ENCODE assay signal across 1 cellular context in genomic region chr11:73551697-73552096, GRCh38.
TF ChIP-seq lines count a peak whose summit lies in the region.

No MANE protein-coding gene starts in this region.

TF ChIP-seq in SK-N-SH, 30 proteins besides CTCF, POLR2A, EP300 and RAD21:
- peak; percentile 71; the same call in 1 of the 2 replicates for TF ChIP-seq RCOR1 (IDR thresholded peaks at IDR 0.05; ENCODE audit: low read length)
- TF ChIP-seq CHD2 (IDR thresholded peaks at IDR 0.05; ENCODE audit: low read length, partially characterized antibody), result peak; percentile 29
- no peak for TF ChIP-seq ELF1 (IDR thresholded peaks at IDR 0.05)
- peak; percentile 89 for TF ChIP-seq MXI1 (IDR thresholded peaks at IDR 0.05; ENCODE audit: low read depth, low read length)
